In genomic region chr15:48374472-48374871, GRCh38 we compare ENCODE assay signal across 20 cellular contexts.
"Had no signal": no experiment of that assay in that cellular context is flagged by ENCODE, and none has a peak within 500 bp of the region (broad histone marks: within the 10 kb centered on the region; RNA-seq: fewer than 3 reads in every experiment).

No MANE protein-coding gene starts in this region.

- H3K4me3 Mint-ChIP-seq: activated CD4-positive, alpha-beta T cell treated with anti-CD3 and anti-CD28 coated beads, Interleukin-2, amount 10 ng/mL, durations not matched to agents 7 days and 5 days; activated CD8-positive, alpha-beta T cell treated with anti-CD3 and anti-CD28 coated beads, Interleukin-2, amount 10 ng/mL, durations not matched to agents 7 days and 5 days; memory B cell; stimulated activated naive B cell treated with anti-CD40 and anti-IgM and Interleukin-4, amounts not matched to agents 10 μg/mL and 1 μg/mL and 100 μg/mL, for 72 hours had no signal

- FAIRE-seq: frontal cortex, small intestine had no signal

- H3K4me3 ChIP-seq: adrenal gland, mucosa of descending colon, testis, uterus had no signal

- H3K9me3 ChIP-seq: adrenal gland, mucosa of descending colon, testis, uterus had no signal

- H3K27me3 ChIP-seq: adrenal gland, testis, uterus had no signal

- H3K27ac ChIP-seq: adrenal gland, testis, uterus, VCaP had no signal

- H3K4me1 Mint-ChIP-seq: activated CD4-positive, alpha-beta T cell treated with anti-CD3 and anti-CD28 coated beads, Interleukin-2, amount 10 ng/mL, durations not matched to agents 7 days and 5 days; memory B cell had no signal

- DNase-seq: activated CD4-positive, alpha-beta T cell treated with anti-CD3 and anti-CD28 coated beads, Interleukin-2, amount 10 ng/mL, durations not matched to agents 7 days and 5 days; activated CD8-positive, alpha-beta T cell treated with anti-CD3 and anti-CD28 coated beads, Interleukin-2, amount 10 ng/mL, durations not matched to agents 7 days and 5 days; activated gamma-delta T cell treated with Interleukin-2 at 50 U/mL for 16 hours; effector CD8-positive, alpha-beta T cell; hippocampal formation; mucosa of descending colon; nucleus accumbens; posterior cingulate gyrus; small intestine; stimulated activated CD4-positive, alpha-beta T cell treated with anti-CD3 and anti-CD28 coated beads, Interleukin-15, amount 100 ng/mL, for 24 hours; stimulated activated CD4-positive, alpha-beta T cell treated with anti-CD3 and anti-CD28 coated beads, Interleukin-2, amount 100 ng/mL, for 48 hours; stimulated activated CD8-positive, alpha-beta memory T cell treated with anti-CD3 and anti-CD28 coated beads, Interleukin-4, amount 100 ng/mL, for 48 hours; stimulated activated naive B cell treated with anti-CD40 and anti-IgM and Interleukin-4, amounts not matched to agents 10 μg/mL and 1 μg/mL and 100 μg/mL, for 72 hours; testis had no signal

- H3K36me3 Mint-ChIP-seq: activated naive CD4-positive, alpha-beta T cell treated with anti-CD3 and anti-CD28 coated beads, Interleukin-2, amount 50 U/mL, for 72 hours; memory B cell; stimulated activated naive B cell treated with anti-CD40 and anti-IgM and Interleukin-4, amounts not matched to agents 10 μg/mL and 1 μg/mL and 100 μg/mL, for 72 hours had no signal

- H3K4me1 ChIP-seq: adrenal gland, testis, uterus had no signal

- H3K27ac Mint-ChIP-seq: activated CD4-positive, alpha-beta T cell treated with anti-CD3 and anti-CD28 coated beads, Interleukin-2, amount 10 ng/mL, durations not matched to agents 7 days and 5 days; activated CD8-positive, alpha-beta T cell treated with anti-CD3 and anti-CD28 coated beads, Interleukin-2, amount 10 ng/mL, durations not matched to agents 7 days and 5 days; memory B cell; stimulated activated naive B cell treated with anti-CD40 and anti-IgM and Interleukin-4, amounts not matched to agents 10 μg/mL and 1 μg/mL and 100 μg/mL, for 72 hours had no signal

- H3K36me3 ChIP-seq: adrenal gland, uterus had no signal
